In genomic region chr10:61452229-61452651, GRCh38 we compare ENCODE assay signal across 10 cellular contexts. TPM values are rescaled to one million over a fixed set of nuclear protein-coding genes. Genes with fewer than 3 reads are reported as not detected.
DNase-seq lines count a peak whose midpoint lies in the region; ATAC-seq and TF ChIP-seq lines count a peak whose summit lies in the region.
"Had no signal": no experiment of that assay in that cellular context is flagged by ENCODE, and none has a peak within 500 bp of the region (broad histone marks: within the 10 kb centered on the region; RNA-seq: fewer than 3 reads in every experiment).

No MANE protein-coding gene starts in this region.

- peaks cover 29% of the 10 kb centered on the region for H3K27me3 Mint-ChIP-seq in activated naive CD4-positive, alpha-beta T cell treated with anti-CD3 and anti-CD28 coated beads for 36 hours (ENCODE audit: low read depth)

- H3K9me3 ChIP-seq in transverse colon, result no peaks in the 10 kb centered on the region

- H2BK5ac ChIP-seq in mesendoderm (ENCODE audit: low read length), result no peak overlapping the region

- peak overlapping the region; percentile 37 for H3K4me3 Mint-ChIP-seq in activated naive CD4-positive, alpha-beta T cell treated with anti-CD3 and anti-CD28 coated beads for 36 hours

- H3K27me3 ChIP-seq in dorsolateral prefrontal cortex, result peaks cover 0 to 15% (median 0%) of the 10 kb centered on the region in 45 donors
- no peaks in the 10 kb centered on the region for H3K27me3 ChIP-seq in mesendoderm (ENCODE audit: insufficient read depth, low read length, poor library complexity)
- peaks cover 24% of the 10 kb centered on the region for H3K27me3 ChIP-seq in transverse colon

- peak overlapping the region; percentile 71 for H3K56ac ChIP-seq in mesendoderm (ENCODE audit: low read length)

- H2AK5ac ChIP-seq in mesendoderm (ENCODE audit: low read length), result no peak overlapping the region

- no peak overlapping the region for H3K18ac ChIP-seq in mesendoderm (ENCODE audit: low read length)

- H4K5ac ChIP-seq in mesendoderm (ENCODE audit: low read length), result no peak overlapping the region

- no peaks in the 10 kb centered on the region for H3K36me3 ChIP-seq in mesendoderm (ENCODE audit: control insufficient read depth, insufficient read depth, low read length)
- H3K36me3 ChIP-seq in transverse colon, result no peaks in the 10 kb centered on the region

- H3K79me1 ChIP-seq in mesendoderm (ENCODE audit: low read length), result no peaks in the 10 kb centered on the region

- no peak for ATAC-seq in GM21423 (IDR thresholded peaks at IDR 0.05; ENCODE audit: unreplicated experiment)

- H3K4me1 Mint-ChIP-seq in activated naive CD4-positive, alpha-beta T cell treated with anti-CD3 and anti-CD28 coated beads for 36 hours (ENCODE audit: low read depth), result peaks cover 10% of the 10 kb centered on the region

- no peak overlapping the region for H2BK120ac ChIP-seq in mesendoderm (ENCODE audit: low read depth, low read length)

- TF ChIP-seq POLR2A in transverse colon (IDR thresholded peaks at IDR 0.05), result no peak

- H3K4ac ChIP-seq in mesendoderm (ENCODE audit: low read depth, low read length), result no peak overlapping the region

- no peak for DNase-seq in activated naive CD4-positive, alpha-beta T cell treated with anti-CD3 and anti-CD28 coated beads for 36 hours
- no peak for DNase-seq in activated naive CD4-positive, alpha-beta T cell (lab: John Stamatoyannopoulos, UW)
- peak in 1 of 10 donors; percentile 45 for DNase-seq in dorsolateral prefrontal cortex
- DNase-seq in mesendoderm, result peak; percentile 58
- DNase-seq in transverse colon, result no peak
- no peak for DNase-seq in NCI-H146 (lab: John Stamatoyannopoulos, UW)
- DNase-seq in LoVo (ENCODE audit: low spot score), result no peak
- DNase-seq: Calu3 had no signal

- H3K4me3 ChIP-seq in dorsolateral prefrontal cortex (peak overlapping the region; percentile 37 to 85 (median 65)), mesendoderm (ENCODE audit: low read length) (peak overlapping the region; percentile 60), transverse colon (peak overlapping the region; percentile 26 to 57 (median 32))

- in situ Hi-C loops in transverse colon (cut with MboI; ENCODE audit: low pct_ligation_motif_present in 1 of 4, low pct_unique_long_range_greater_than_20kb in 1 of 4, low sequenced_read_pairs in 3 of 4), result no loop called here

- no peaks in the 10 kb centered on the region for H3K79me2 ChIP-seq in mesendoderm (ENCODE audit: control insufficient read depth, insufficient read depth, low read length)

- no peak for TF ChIP-seq EP300 in transverse colon (IDR thresholded peaks at IDR 0.05; ENCODE audit: low read depth)

- whole genome bisulfite sequencing in mesendoderm (ENCODE audit: extremely low coverage, insufficient coverage, low lambda C conversion rate), result no CpG with 5 or more reads among the region's 24 CpGs
- WGBS in transverse colon (ENCODE audit: low coverage in 1 of 2), 2 donors, result 46% methylated on average over 21 of the region's 24 CpGs; no CpG with 5 or more reads in 1 of the 2 donors

- H3K27ac ChIP-seq in dorsolateral prefrontal cortex (peak overlapping the region in 9 of 59 donors; percentile 5 to 70 (median 38)), mesendoderm (ENCODE audit: low read depth, low read length) (no peak overlapping the region), transverse colon (peak overlapping the region in 3 of 4 donors; percentile 34 to 70 (median 57))

- no peaks in the 10 kb centered on the region for H3K4me1 ChIP-seq in mesendoderm (ENCODE audit: control insufficient read depth, low read depth, low read length)
- H3K4me1 ChIP-seq in transverse colon, result peaks cover 0 to 9% (median 2%) of the 10 kb centered on the region in 4 donors

- no peak overlapping the region for H4K8ac ChIP-seq in mesendoderm (ENCODE audit: low read depth, low read length)

- peak overlapping the region; percentile 91 for H3K23ac ChIP-seq in mesendoderm (ENCODE audit: low read length)

- no peaks in the 10 kb centered on the region for H3K9me3 Mint-ChIP-seq in activated naive CD4-positive, alpha-beta T cell treated with anti-CD3 and anti-CD28 coated beads for 36 hours

- peak overlapping the region; percentile 46 for H3K9ac ChIP-seq in mesendoderm (ENCODE audit: low read length)

- intact Hi-C loops in activated naive CD4-positive, alpha-beta T cell treated with anti-CD3 and anti-CD28 coated beads for 36 hours (cut with micrococcal nuclease), result no loop called here
- intact Hi-C loops in dorsolateral prefrontal cortex (cut with DNase I), result no loop called here
- intact Hi-C loops in transverse colon (cut with DNase I; ENCODE audit: low total_unique reads), result no loop called here

- no peak overlapping the region for H3K27ac Mint-ChIP-seq in activated naive CD4-positive, alpha-beta T cell treated with anti-CD3 and anti-CD28 coated beads for 36 hours

- H3K4me2 ChIP-seq in mesendoderm (ENCODE audit: low read length), result peak overlapping the region; percentile 97

- no peak for TF ChIP-seq CTCF in dorsolateral prefrontal cortex (IDR thresholded peaks at IDR 0.05 in 54 of 56, conservative IDR thresholded peaks at IDR 0.05 in 2 of 56; ENCODE audit: low read depth in 1 of 56, partially characterized antibody in 56 of 56)
- TF ChIP-seq CTCF in transverse colon (IDR thresholded peaks at IDR 0.05), result no peak

- CTCF ChIA-PET in activated naive CD4-positive, alpha-beta T cell treated with anti-CD3 and anti-CD28 coated beads for 36 hours (lab: Charles Lee), result no interaction called here

- H2BK15ac ChIP-seq in mesendoderm (replicated peaks; ENCODE audit: low read depth), result no peak overlapping the region

- H3K36me3 Mint-ChIP-seq in activated naive CD4-positive, alpha-beta T cell treated with anti-CD3 and anti-CD28 coated beads for 36 hours (ENCODE audit: low read depth), result no peaks in the 10 kb centered on the region

RNA-seq across cellular contexts. Expression of gene TMEM26, which starts 0.9 kb away (rescaled TPM):
- total RNA-seq in activated naive CD4-positive, alpha-beta T cell treated with anti-CD3 and anti-CD28 coated beads for 36 hours, result not detected
- total RNA-seq in dorsolateral prefrontal cortex (1 to 10 TPM in 39 of 120 experiments, under 1 TPM in 81; 0.19 to 4.5 (median 0.79) TPM), transverse colon (1 to 10 TPM in 2 of 4 donors, under 1 TPM in 1, not detected in 1; 0.27 to 3.0 (median 1.9) TPM)
- 0.17 TPM for polyA plus RNA-seq in mesendoderm (2013, experiment 1 of 2)
- 0.04 TPM for polyA plus RNA-seq in mesendoderm (2013, experiment 2 of 2)
- total RNA-seq: Calu3; T-helper 1 cell treated with Interleukin-12 subunit alpha and Interleukin-12 subunit beta and Interleukin-4 antibody, amounts not matched to agents 30 ng/mL and 1 ng/mL, for 36 hours had no signal
